In genomic region chr10:36872702-36873393, GRCh38 we compare ENCODE assay signal across 14 cellular contexts.
DNase-seq lines count a peak whose midpoint lies in the region; ATAC-seq and TF ChIP-seq lines count a peak whose summit lies in the region.
"Had no signal": no experiment of that assay in that cellular context is flagged by ENCODE, and none has a peak within 500 bp of the region (broad histone marks: within the 10 kb centered on the region; RNA-seq: fewer than 3 reads in every experiment).

No MANE protein-coding gene starts in this region.

- no peak overlapping the region for H3K27ac Mint-ChIP-seq in T-helper 2 cell treated with Interferon-gamma antibody and Interleukin-4, amounts not matched to agents 5 μg/mL and 100 μg/mL, for 36 hours

- peak overlapping the region; percentile 82 for H3K4me2 ChIP-seq in OCI-LY3 (ENCODE audit: low read length)
- H3K4me2 ChIP-seq: BLaER1 treated with 17β-estradiol and CSF1 and Interleukin-3, amounts not matched to agents 10 nM and 100 nM had no signal

- peak overlapping the region; percentile 41 for H3K4me3 ChIP-seq in OCI-LY3 (ENCODE audit: low read length)
- H3K4me3 ChIP-seq: ascending aorta; BLaER1 treated with 17β-estradiol and CSF1 and Interleukin-3, amounts not matched to agents 10 nM and 100 nM; SJCRH30 had no signal

- no peaks in the 10 kb centered on the region for H4K20me1 ChIP-seq in OCI-LY3 (ENCODE audit: insufficient read depth, low read length)
- H4K20me1 ChIP-seq: BLaER1 treated with 17β-estradiol and CSF1 and Interleukin-3, amounts not matched to agents 10 nM and 100 nM had no signal

- in situ Hi-C loops in GM13977 (cut with MboI; ENCODE audit: low pct_unique_long_range_greater_than_20kb, low sequenced_read_pairs, unreplicated experiment): no loop called here

- ATAC-seq in GM18909 (IDR thresholded peaks at IDR 0.05; ENCODE audit: poor library complexity, unreplicated experiment) (peak; percentile 99), GM21529 (IDR thresholded peaks at IDR 0.05; ENCODE audit: unreplicated experiment) (peak; percentile 92), HG03066 (IDR thresholded peaks at IDR 0.05; ENCODE audit: low read depth, unreplicated experiment) (peak; percentile 97), GM19035 (IDR thresholded peaks at IDR 0.05; ENCODE audit: unreplicated experiment) (no peak)

- H3K36me3 ChIP-seq in OCI-LY3 (replicated peaks; ENCODE audit: low read depth, low read length): no peaks in the 10 kb centered on the region
- H3K36me3 ChIP-seq: ascending aorta; BLaER1 treated with 17β-estradiol and CSF1 and Interleukin-3, amounts not matched to agents 10 nM and 100 nM; SJCRH30; WERI-Rb-1 had no signal

- peaks cover 19% of the 10 kb centered on the region for H3K4me1 ChIP-seq in OCI-LY3 (ENCODE audit: low read length)
- H3K4me1 ChIP-seq: ascending aorta; BLaER1 treated with 17β-estradiol and CSF1 and Interleukin-3, amounts not matched to agents 10 nM and 100 nM; SJCRH30 had no signal

- H3K27me3 Mint-ChIP-seq in T-helper 2 cell treated with Interferon-gamma antibody and Interleukin-4, amounts not matched to agents 5 μg/mL and 100 μg/mL, for 36 hours (ENCODE audit: low read depth): no peaks in the 10 kb centered on the region

- no peaks in the 10 kb centered on the region for H3K36me3 Mint-ChIP-seq in T-helper 2 cell treated with Interferon-gamma antibody and Interleukin-4, amounts not matched to agents 5 μg/mL and 100 μg/mL, for 36 hours (ENCODE audit: low read depth)

- no peak for DNase-seq in UCSD-AML1 (lab: John Stamatoyannopoulos, UW; ENCODE audit: unreplicated experiment)
- no peak for DNase-seq in T-helper 2 cell treated with Interferon-gamma antibody and Interleukin-4, amounts not matched to agents 5 μg/mL and 100 μg/mL, for 36 hours (ENCODE audit: low spot score)
- DNase-seq in GM13977 (ENCODE audit: low spot score): no peak
- DNase-seq: NCI-H1436 treated with DMSO at 0.1 percent for 48 hours; SJCRH30; stimulated activated CD4-positive, alpha-beta T cell treated with anti-CD3 and anti-CD28 coated beads, Interleukin-2, amount 100 ng/mL, for 48 hours; WERI-Rb-1 had no signal

- H3K4me1 Mint-ChIP-seq in T-helper 2 cell treated with Interferon-gamma antibody and Interleukin-4, amounts not matched to agents 5 μg/mL and 100 μg/mL, for 36 hours (ENCODE audit: low read depth): no peaks in the 10 kb centered on the region

- H3K9me3 ChIP-seq in OCI-LY3 (ENCODE audit: insufficient read depth, low read length): no peaks in the 10 kb centered on the region
- H3K9me3 ChIP-seq: ascending aorta; BLaER1 treated with 17β-estradiol and CSF1 and Interleukin-3, amounts not matched to agents 10 nM and 100 nM; SJCRH30 had no signal

- TF ChIP-seq CTCF in OCI-LY3 (IDR thresholded peaks at IDR 0.05; ENCODE audit: low read depth, low read length) (no peak), GM13977 (IDR thresholded peaks at IDR 0.05; ENCODE audit: extremely low read depth, insufficient read depth, missing control alignments) (no peak)

- peak overlapping the region; percentile 16; the same call in 1 of the 2 replicates for H3K9ac ChIP-seq in OCI-LY3 (ENCODE audit: low read length)
- H3K9ac ChIP-seq: BLaER1 treated with 17β-estradiol and CSF1 and Interleukin-3, amounts not matched to agents 10 nM and 100 nM had no signal

- H3K27me3 ChIP-seq in OCI-LY3 (ENCODE audit: low read depth, low read length): 0 out of 2 replicates have a peak, but pooled peaks cover 2% of the 10 kb centered on the region
- H3K27me3 ChIP-seq: ascending aorta; BLaER1 treated with 17β-estradiol and CSF1 and Interleukin-3, amounts not matched to agents 10 nM and 100 nM; SJCRH30 had no signal

- no peak overlapping the region for H2AFZ ChIP-seq in OCI-LY3 (ENCODE audit: low read depth, low read length)

- peak overlapping the region; percentile 36; the same call in 1 of the 2 replicates for H3K27ac ChIP-seq in OCI-LY3 (ENCODE audit: low read length)
- H3K27ac ChIP-seq: ascending aorta; BLaER1 treated with 17β-estradiol and CSF1 and Interleukin-3, amounts not matched to agents 10 nM and 100 nM; SJCRH30; WERI-Rb-1 had no signal

- H3K4me3 Mint-ChIP-seq in T-helper 2 cell treated with Interferon-gamma antibody and Interleukin-4, amounts not matched to agents 5 μg/mL and 100 μg/mL, for 36 hours: no peak overlapping the region

- H3K9me3 Mint-ChIP-seq in T-helper 2 cell treated with Interferon-gamma antibody and Interleukin-4, amounts not matched to agents 5 μg/mL and 100 μg/mL, for 36 hours: peaks cover 4% of the 10 kb centered on the region

- H3K79me2 ChIP-seq in OCI-LY3 (ENCODE audit: low read length): no peaks in the 10 kb centered on the region
